1 cellular context compared by ENCODE assay signal in genomic region chr4:158020175-158020574, GRCh38.
TF ChIP-seq lines count a peak whose summit lies in the region.

No MANE protein-coding gene starts in this region.

TF ChIP-seq in GM23338, 12 proteins besides CTCF, POLR2A, EP300 and RAD21 (continued from another document):
- TF ChIP-seq, protein P1, sequence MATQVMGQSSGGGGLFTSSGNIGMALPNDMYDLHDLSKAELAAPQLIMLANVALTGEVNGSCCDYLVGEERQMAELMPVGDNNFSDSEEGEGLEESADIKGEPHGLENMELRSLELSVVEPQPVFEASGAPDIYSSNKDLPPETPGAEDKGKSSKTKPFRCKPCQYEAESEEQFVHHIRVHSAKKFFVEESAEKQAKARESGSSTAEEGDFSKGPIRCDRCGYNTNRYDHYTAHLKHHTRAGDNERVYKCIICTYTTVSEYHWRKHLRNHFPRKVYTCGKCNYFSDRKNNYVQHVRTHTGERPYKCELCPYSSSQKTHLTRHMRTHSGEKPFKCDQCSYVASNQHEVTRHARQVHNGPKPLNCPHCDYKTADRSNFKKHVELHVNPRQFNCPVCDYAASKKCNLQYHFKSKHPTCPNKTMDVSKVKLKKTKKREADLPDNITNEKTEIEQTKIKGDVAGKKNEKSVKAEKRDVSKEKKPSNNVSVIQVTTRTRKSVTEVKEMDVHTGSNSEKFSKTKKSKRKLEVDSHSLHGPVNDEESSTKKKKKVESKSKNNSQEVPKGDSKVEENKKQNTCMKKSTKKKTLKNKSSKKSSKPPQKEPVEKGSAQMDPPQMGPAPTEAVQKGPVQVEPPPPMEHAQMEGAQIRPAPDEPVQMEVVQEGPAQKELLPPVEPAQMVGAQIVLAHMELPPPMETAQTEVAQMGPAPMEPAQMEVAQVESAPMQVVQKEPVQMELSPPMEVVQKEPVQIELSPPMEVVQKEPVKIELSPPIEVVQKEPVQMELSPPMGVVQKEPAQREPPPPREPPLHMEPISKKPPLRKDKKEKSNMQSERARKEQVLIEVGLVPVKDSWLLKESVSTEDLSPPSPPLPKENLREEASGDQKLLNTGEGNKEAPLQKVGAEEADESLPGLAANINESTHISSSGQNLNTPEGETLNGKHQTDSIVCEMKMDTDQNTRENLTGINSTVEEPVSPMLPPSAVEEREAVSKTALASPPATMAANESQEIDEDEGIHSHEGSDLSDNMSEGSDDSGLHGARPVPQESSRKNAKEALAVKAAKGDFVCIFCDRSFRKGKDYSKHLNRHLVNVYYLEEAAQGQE (IDR thresholded peaks at IDR 0.05; ENCODE audit: unreplicated experiment) = no peak
- no peak for TF ChIP-seq ZNF462 (CRISPR knock-in tag; IDR thresholded peaks at IDR 0.05)
- no peak for TF ChIP-seq EZH2phosphoT487 (IDR thresholded peaks at IDR 0.05; ENCODE audit: unreplicated experiment)
- no peak for TF ChIP-seq CREB1 (CRISPR knock-in tag; IDR thresholded peaks at IDR 0.05; ENCODE audit: low read depth)
- no peak for TF ChIP-seq ZNF114 (CRISPR knock-in tag; IDR thresholded peaks at IDR 0.05)
